ENCODE assay signal across 8 cellular contexts in genomic region chr7:13057462-13058200, GRCh38.
A peak's percentile ranks its signal among the peaks of the same experiment; 100 is the strongest.
DNase-seq lines count a peak whose midpoint lies in the region; ATAC-seq, FAIRE-seq and TF ChIP-seq lines count a peak whose summit lies in the region.

No MANE protein-coding gene starts in this region.

- peak overlapping the region; percentile 40 for H3K4me2 ChIP-seq in keratinocyte (ENCODE audit: control insufficient read depth, extremely low read depth, insufficient read depth, low read depth, low read length)

- no peak for TF ChIP-seq POLR2A in GM18505 (IDR thresholded peaks at IDR 0.05; ENCODE audit: borderline replicate concordance, extremely low read depth, insufficient read depth, insufficient read length)
- TF ChIP-seq POLR2A in gastrocnemius medialis (IDR thresholded peaks at IDR 0.05) = no peak
- TF ChIP-seq POLR2A in gastroesophageal sphincter (IDR thresholded peaks at IDR 0.05) = no peak

- no peak overlapping the region for H3K27ac ChIP-seq in keratinocyte (ENCODE audit: control insufficient read depth, insufficient read depth, low read length)
- no peak overlapping the region for H3K27ac ChIP-seq in gastrocnemius medialis
- peak overlapping the region in 1 of 4 donors; percentile 20 for H3K27ac ChIP-seq in gastroesophageal sphincter

- peak; percentile 94 for ATAC-seq in GM18505 (IDR thresholded peaks at IDR 0.05; ENCODE audit: unreplicated experiment)
- peak; percentile 96 for ATAC-seq in GM21576 (IDR thresholded peaks at IDR 0.05; ENCODE audit: unreplicated experiment)
- ATAC-seq in gastrocnemius medialis = no peak
- no peak for ATAC-seq in gastroesophageal sphincter

- in situ Hi-C loops in KBM-7 (cut with MboI; ENCODE audit: low pct_unique_long_range_greater_than_20kb, low sequenced_read_pairs) = no loop called here
- in situ Hi-C loops in gastrocnemius medialis (cut with MboI; ENCODE audit: low sequenced_read_pairs in 4 of 4) = no loop called here

- H3K4me3 ChIP-seq in keratinocyte (ENCODE audit: control insufficient read depth in 2 of 3, extremely low read depth in 1 of 3, insufficient read depth in 2 of 3, low read depth in 1 of 3, low read length in 3 of 3) = no peak overlapping the region
- H3K4me3 ChIP-seq in gastrocnemius medialis = no peak overlapping the region
- no peak overlapping the region for H3K4me3 ChIP-seq in gastroesophageal sphincter

- DNase-seq in KBM-7 (peak; percentile 53), keratinocyte (ENCODE audit: low read depth, low spot score) (no peak), gastrocnemius medialis (no peak), RKO (ENCODE audit: low spot score) (no peak)
- no peak for DNase-seq in stimulated activated CD4-positive, alpha-beta T cell treated with anti-CD3 and anti-CD28 coated beads, Interleukin-4, amount 100 ng/mL, for 24 hours

- H3K36me3 ChIP-seq in keratinocyte (ENCODE audit: control insufficient read depth in 2 of 2, extremely low read depth in 1 of 2, insufficient read depth in 2 of 2, low read length in 2 of 2) (no peaks in the 10 kb centered on the region), gastrocnemius medialis (no peaks in the 10 kb centered on the region), gastroesophageal sphincter (no peaks in the 10 kb centered on the region)

- no peak for TF ChIP-seq EP300 in gastroesophageal sphincter (IDR thresholded peaks at IDR 0.05)

- H2AFZ ChIP-seq in keratinocyte (ENCODE audit: control insufficient read depth, low read length) = peak overlapping the region; percentile 49

- H3K4me1 ChIP-seq in keratinocyte (ENCODE audit: control insufficient read depth, extremely low read depth, insufficient read depth, low read length) (no peaks in the 10 kb centered on the region), gastrocnemius medialis (no peaks in the 10 kb centered on the region), gastroesophageal sphincter (no peaks in the 10 kb centered on the region)

- H3K79me2 ChIP-seq in keratinocyte (ENCODE audit: control insufficient read depth, insufficient read depth, low read length) = no peaks in the 10 kb centered on the region

- dilution Hi-C loops in keratinocyte (cut with MboI; ENCODE audit: extremely low pct_ligation_motif_present, low sequenced_read_pairs) = no loop called here

- WGBS in gastroesophageal sphincter (ENCODE audit: low coverage in 1 of 2), 2 donors = 56 to 61% methylated on average over 5 to 6 of the region's 6 CpGs

- H4K20me1 ChIP-seq in keratinocyte (ENCODE audit: control insufficient read depth, extremely low read depth, insufficient read depth, low read length) = no peaks in the 10 kb centered on the region

- H3K9me1 ChIP-seq in keratinocyte (ENCODE audit: control insufficient read depth, extremely low read depth, insufficient read depth, low read length) = no peaks in the 10 kb centered on the region

- H3K9me3 ChIP-seq in keratinocyte (ENCODE audit: control insufficient read depth, low read depth, low read length) (no peaks in the 10 kb centered on the region), gastrocnemius medialis (no peaks in the 10 kb centered on the region), gastroesophageal sphincter (no peaks in the 10 kb centered on the region)

- intact Hi-C loops in gastrocnemius medialis (cut with DNase I; ENCODE audit: low total_unique reads) = no loop called here

- H3K9ac ChIP-seq in keratinocyte (ENCODE audit: control insufficient read depth, extremely low read depth, insufficient read depth, low read length) = no peak overlapping the region

- no peak for TF ChIP-seq CTCF in keratinocyte (optimal IDR thresholded peaks at IDR 0.05 in 1 of 3, IDR thresholded peaks at IDR 0.05 in 1 of 3, conservative IDR thresholded peaks at IDR 0.05 in 1 of 3; ENCODE audit: extremely low read depth in 1 of 3, insufficient read depth in 2 of 3, low read length in 3 of 3)
- no peak for TF ChIP-seq CTCF in gastrocnemius medialis (IDR thresholded peaks at IDR 0.05 in 4 of 5, conservative IDR thresholded peaks at IDR 0.05 in 1 of 5)
- no peak for TF ChIP-seq CTCF in gastroesophageal sphincter (IDR thresholded peaks at IDR 0.05)

- H3K27me3 ChIP-seq in keratinocyte (ENCODE audit: control insufficient read depth, extremely low read depth, insufficient read depth, low read length) = no peaks in the 10 kb centered on the region
- no peaks in the 10 kb centered on the region for H3K27me3 ChIP-seq in gastrocnemius medialis
- H3K27me3 ChIP-seq in gastroesophageal sphincter = no peaks in the 10 kb centered on the region

- no peak for FAIRE-seq in keratinocyte (lab: Jason Lieb, UNC)

Comparison
In these comparisons a context has a peak if more than half of its experiments do, and no peak if none do; other contexts are left out.
1. ATAC-seq: peak in GM18505 (single experiment) and GM21576 (single experiment); none in gastrocnemius medialis (0 of 2) and gastroesophageal sphincter (single experiment).